In the genomic region with DNA sequence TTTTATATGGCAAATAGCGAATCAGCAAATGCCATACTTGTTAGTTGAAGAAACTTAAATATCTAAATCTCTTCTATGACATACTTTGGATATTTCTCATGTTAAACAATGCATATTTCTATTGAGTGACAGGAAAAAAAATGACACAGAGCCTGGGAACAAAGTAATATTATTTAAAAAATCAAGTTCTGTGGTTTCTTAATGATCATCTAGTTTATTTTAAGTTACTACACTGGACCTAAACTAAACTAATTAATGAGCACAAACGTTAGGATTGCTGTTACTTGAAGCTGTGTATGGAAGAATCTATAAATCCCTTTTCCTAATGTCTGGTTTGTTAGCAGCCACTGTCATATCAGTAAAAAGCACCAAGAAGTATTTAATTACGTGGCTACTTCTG, we compare ENCODE assay signal across 24 cellular contexts.
A peak's percentile ranks its signal among the peaks of the same experiment; 100 is the strongest.
DNase-seq lines count a peak whose midpoint lies in the region; TF ChIP-seq lines count a peak whose summit lies in the region.
"Had no signal": no experiment of that assay in that cellular context is flagged by ENCODE, and none has a peak within 500 bp of the region (broad histone marks: within the 10 kb centered on the region; RNA-seq: fewer than 3 reads in every experiment).

No MANE protein-coding gene starts in this region.

- H3K9me3 Mint-ChIP-seq in neural progenitor cell: no peaks in the 10 kb centered on the region

- no peaks in the 10 kb centered on the region for H3K36me3 ChIP-seq in adipocyte (ENCODE audit: control insufficient read depth, insufficient read depth, low read length, severe bottlenecking)
- H3K36me3 ChIP-seq in neural progenitor cell: no peaks in the 10 kb centered on the region
- H3K36me3 ChIP-seq: BLaER1 had no signal

- H4K20me1 ChIP-seq in neural progenitor cell (ENCODE audit: low read depth): no peaks in the 10 kb centered on the region
- H4K20me1 ChIP-seq: BLaER1 had no signal

- H3K4me3 ChIP-seq in adipocyte (ENCODE audit: low read length) (no peak overlapping the region), neural progenitor cell (no peak overlapping the region)
- H3K4me3 ChIP-seq: BLaER1, GM12878, K562 had no signal

- no peak overlapping the region for H3K4me3 Mint-ChIP-seq in neural progenitor cell
- H3K4me3 Mint-ChIP-seq: CD4-positive, CD25-positive, alpha-beta regulatory T cell; T-cell had no signal

- H3K27me3 Mint-ChIP-seq in neural progenitor cell (ENCODE audit: insufficient read depth, low read depth): no peaks in the 10 kb centered on the region
- H3K27me3 Mint-ChIP-seq: CD4-positive, CD25-positive, alpha-beta regulatory T cell; T-cell had no signal

- H3K27ac ChIP-seq in neural progenitor cell: no peak overlapping the region
- H3K27ac ChIP-seq: BLaER1, HL-60 had no signal

- H3K36me3 Mint-ChIP-seq in neural progenitor cell: no peaks in the 10 kb centered on the region

- TF ChIP-seq CTCF in neural progenitor cell (IDR thresholded peaks at IDR 0.05): no peak

- H3K4me2 ChIP-seq in neural progenitor cell: no peak overlapping the region
- H3K4me2 ChIP-seq: BLaER1 had no signal

- DNase-seq in ELR (ENCODE audit: low read depth): peak; percentile 21
- DNase-seq in adipocyte (ENCODE audit: low read depth): peak; percentile 43
- DNase-seq in fibroblast of peridontal ligament (ENCODE audit: extremely low read depth): peak; percentile 26
- DNase-seq in neural progenitor cell (ENCODE audit: low spot score): no peak
- DNase-seq in HuH-7.5 (ENCODE audit: low spot score): no peak
- no peak for DNase-seq in T-helper 9 cell
- DNase-seq in occipital lobe (lab: John Stamatoyannopoulos, UW): no peak
- DNase-seq: CD4-positive, CD25-positive, alpha-beta regulatory T cell; GDM1; Kasumi-1; NCI-H1092 treated with DMSO at 0.1 percent for 48 hours; NCI-H1436; NCI-H187; NCI-H2081 treated with DMSO at 0.1 percent for 48 hours; NCI-H446; NCI-H524 treated with DMSO at 0.1 percent for 48 hours; NCI-H774; NK-92 treated with Interleukin-12 subunit alpha and Interleukin-12 subunit beta, amount 100 ng/mL, for 24 hours; PC-3; T-cell had no signal

- no peaks in the 10 kb centered on the region for H3K79me2 ChIP-seq in neural progenitor cell (ENCODE audit: low read depth)

- H3K9me3 ChIP-seq in adipocyte (ENCODE audit: control insufficient read depth, low read length) (no peaks in the 10 kb centered on the region), neural progenitor cell (ENCODE audit: low read depth) (no peaks in the 10 kb centered on the region)
- H3K9me3 ChIP-seq: BLaER1 had no signal

- H3K27ac Mint-ChIP-seq in neural progenitor cell: no peak overlapping the region
- H3K27ac Mint-ChIP-seq: CD4-positive, CD25-positive, alpha-beta regulatory T cell; T-cell had no signal

- H3K4me1 Mint-ChIP-seq in neural progenitor cell: no peaks in the 10 kb centered on the region
- H3K4me1 Mint-ChIP-seq: T-cell had no signal

- no peak overlapping the region for H2AFZ ChIP-seq in neural progenitor cell (replicated peaks)

- H3K9ac ChIP-seq in adipocyte (ENCODE audit: low read length) (no peak overlapping the region), neural progenitor cell (no peak overlapping the region)
- H3K9ac ChIP-seq: BLaER1 had no signal

- H3K27me3 ChIP-seq in adipocyte (replicated peaks; ENCODE audit: control insufficient read depth, insufficient read depth, low read length) (no peaks in the 10 kb centered on the region), neural progenitor cell (no peaks in the 10 kb centered on the region)
- H3K27me3 ChIP-seq: BLaER1 had no signal

- H3K4me1 ChIP-seq in adipocyte (ENCODE audit: control insufficient read depth, insufficient read depth, low read length) (no peaks in the 10 kb centered on the region), neural progenitor cell (no peaks in the 10 kb centered on the region)
- H3K4me1 ChIP-seq: BLaER1 had no signal

- no peaks in the 10 kb centered on the region for H3F3A ChIP-seq in neural progenitor cell (ENCODE audit: low read depth)

Comparison
In these comparisons a context has a peak if more than half of its experiments do, and no peak if none do; other contexts are left out.
1. DNase-seq: peak in ELR (single experiment), adipocyte (single experiment) and fibroblast of peridontal ligament (single experiment); none in neural progenitor cell (single experiment), HuH-7.5 (single experiment), T-helper 9 cell (single experiment) and occipital lobe (single experiment).